21 cellular contexts compared by ENCODE assay signal in the genomic region with DNA sequence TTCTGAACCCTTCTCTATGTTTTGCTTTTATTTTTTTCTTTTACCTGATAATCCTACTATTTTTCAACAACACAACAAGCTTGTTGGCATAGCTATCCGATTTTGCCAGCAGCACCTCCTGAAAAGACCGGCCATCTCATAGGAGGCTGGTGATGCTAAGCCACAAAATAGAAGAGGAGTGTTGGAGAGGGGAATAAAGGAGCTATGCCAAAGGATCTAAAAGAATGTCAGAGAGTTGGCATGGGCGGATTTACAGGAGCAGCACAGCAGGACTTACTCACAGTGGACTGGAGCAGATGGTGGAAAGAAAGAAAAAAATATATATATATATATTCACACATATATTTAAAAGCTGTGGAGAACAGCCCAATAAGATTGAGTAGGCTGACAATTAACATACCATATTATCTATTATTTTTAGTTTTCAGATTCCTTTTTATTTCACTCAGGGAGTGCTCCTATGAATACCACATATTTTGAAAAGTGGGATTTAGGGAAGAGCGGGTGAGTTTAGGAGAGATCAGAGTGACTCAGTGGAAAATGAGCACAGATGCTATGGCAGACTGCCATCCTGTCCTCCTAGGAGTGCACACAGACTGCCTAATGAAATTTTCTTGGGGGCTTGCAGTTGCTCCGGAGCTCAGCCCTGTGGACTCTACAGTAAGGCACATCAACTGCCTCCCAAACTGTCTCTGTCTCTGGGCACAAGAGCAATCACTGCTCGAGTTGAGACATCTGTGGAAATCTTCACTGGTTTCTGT.
DNase-seq lines count a peak whose midpoint lies in the region; ATAC-seq and TF ChIP-seq lines count a peak whose summit lies in the region.
"Had no signal": no experiment of that assay in that cellular context is flagged by ENCODE, and none has a peak within 500 bp of the region (broad histone marks: within the 10 kb centered on the region; RNA-seq: fewer than 3 reads in every experiment).

No MANE protein-coding gene starts in this region.

- WGBS in neuronal stem cell (ENCODE audit: extremely low coverage in 2 of 2, insufficient read length in 2 of 2, insufficient replicate concordance in 1 of 2), 2 donors: no CpG with 5 or more reads among the region's 6 CpGs

- H2BK120ac ChIP-seq in neuronal stem cell (ENCODE audit: low read depth, low read length): no peak overlapping the region

- no peak for TF ChIP-seq CTCF in PC-3 (conservative IDR thresholded peaks at IDR 0.05; ENCODE audit: low read depth, low read length)

- H3K27me3 ChIP-seq in neuronal stem cell (ENCODE audit: control insufficient read depth in 3 of 3, insufficient read depth in 3 of 3, low read depth in 1 of 3, low read length in 3 of 3) (no peaks in the 10 kb centered on the region), PC-3 (ENCODE audit: low read length) (no peaks in the 10 kb centered on the region)
- H3K27me3 ChIP-seq: body of pancreas, colonic mucosa, sigmoid colon had no signal

- H3K4ac ChIP-seq in neuronal stem cell (ENCODE audit: low read length): no peak overlapping the region

- no peak overlapping the region for H3K4me2 ChIP-seq in neuronal stem cell (ENCODE audit: insufficient read depth, low read length, poor library complexity, severe bottlenecking)
- H3K4me2 ChIP-seq in PC-3 (ENCODE audit: low read length): no peak overlapping the region

- POLR2A ChIA-PET in PC-3 (lab: Charles Lee; ENCODE audit: unreplicated experiment): no interaction called here

- no peak overlapping the region for H3K18ac ChIP-seq in neuronal stem cell (ENCODE audit: low read length)

- no peak overlapping the region for H4K91ac ChIP-seq in neuronal stem cell (ENCODE audit: low read depth, low read length, poor library complexity)

- H3K14ac ChIP-seq in neuronal stem cell (ENCODE audit: low read length): no peak overlapping the region

- no peak overlapping the region for H3K23ac ChIP-seq in neuronal stem cell (ENCODE audit: low read depth, low read length, poor library complexity)

- H3K4me1 ChIP-seq in neuronal stem cell (ENCODE audit: control insufficient read depth in 2 of 2, insufficient read depth in 1 of 2, low read depth in 1 of 2, low read length in 2 of 2) (no peaks in the 10 kb centered on the region), PC-3 (ENCODE audit: insufficient read depth, low read length) (no peaks in the 10 kb centered on the region)
- H3K4me1 ChIP-seq: body of pancreas, colonic mucosa, parathyroid adenoma had no signal

- DNase-seq in EL (peak; percentile 57), NCI-H82 treated with DMSO at 0.1 percent for 48 hours (lab: John Stamatoyannopoulos, UW; ENCODE audit: unreplicated experiment) (peak; percentile 25), cerebellum (ENCODE audit: low spot score) (peak; percentile 26), skeletal muscle cell (ENCODE audit: low read depth) (peak; percentile 8), neuronal stem cell (ENCODE audit: low spot score) (no peak), PC-3 (no peak)
- DNase-seq: activated CD4-positive, alpha-beta T cell treated with anti-CD3 and anti-CD28 coated beads for 1 hour; activated T-cell treated with anti-CD3 and anti-CD28 coated beads, Interleukin-2, amount 50 U/mL, for 4 hours; body of pancreas; CD8-positive, alpha-beta T cell; colonic mucosa; DMS79 treated with DMSO at 0.1 percent for 48 hours; natural killer cell; NCI-H1417; NCI-H524; sigmoid colon had no signal

- H4K8ac ChIP-seq in neuronal stem cell (ENCODE audit: low read depth, low read length): no peak overlapping the region

- ATAC-seq in GM18519 (IDR thresholded peaks at IDR 0.05; ENCODE audit: low FRiP score, unreplicated experiment) (no peak), PC-3 (no peak), GM21526 (IDR thresholded peaks at IDR 0.05; ENCODE audit: low FRiP score, unreplicated experiment) (no peak)
- ATAC-seq: activated T-cell treated with anti-CD3 and anti-CD28 coated beads, Interleukin-2, amount 50 U/mL, for 4 hours; body of pancreas; CD8-positive, alpha-beta T cell; HepG2; natural killer cell; stimulated activated memory B cell treated with anti-CD40 and anti-IgM and Interleukin-4, amounts not matched to agents 10 μg/mL and 1 μg/mL and 100 μg/mL, for 72 hours had no signal

- no peak overlapping the region for H2BK5ac ChIP-seq in neuronal stem cell (ENCODE audit: low read length)

- no peak overlapping the region for H2BK12ac ChIP-seq in neuronal stem cell (ENCODE audit: low read length)

- H3K9me2 ChIP-seq in PC-3 (replicated peaks; ENCODE audit: low read length): no peaks in the 10 kb centered on the region

- H2BK15ac ChIP-seq in neuronal stem cell (ENCODE audit: low read length): no peak overlapping the region

- H3K9ac ChIP-seq in neuronal stem cell (ENCODE audit: low read depth, low read length, poor library complexity) (no peak overlapping the region), PC-3 (ENCODE audit: low read length) (no peak overlapping the region)
- H3K9ac ChIP-seq: parathyroid adenoma had no signal

- H3K9me3 ChIP-seq in neuronal stem cell (replicated peaks in 1 of 2; ENCODE audit: control insufficient read depth in 2 of 2, insufficient read depth in 1 of 2, low read depth in 1 of 2, low read length in 2 of 2) (no peaks in the 10 kb centered on the region), PC-3 (ENCODE audit: low read length) (no peaks in the 10 kb centered on the region)
- H3K9me3 ChIP-seq: body of pancreas, colonic mucosa had no signal

- no peaks in the 10 kb centered on the region for H3K79me1 ChIP-seq in neuronal stem cell (ENCODE audit: low read depth, low read length)

- H2AFZ ChIP-seq in neuronal stem cell (ENCODE audit: low read length): no peak overlapping the region
- no peak overlapping the region for H2AFZ ChIP-seq in PC-3 (ENCODE audit: low read length)
- H2AFZ ChIP-seq: parathyroid adenoma had no signal

- intact Hi-C loops in PC-3 (cut with micrococcal nuclease): no loop called here

- H3K36me3 ChIP-seq in neuronal stem cell (replicated peaks in 1 of 2; ENCODE audit: control insufficient read depth in 2 of 2, insufficient read depth in 2 of 2, low read length in 2 of 2) (no peaks in the 10 kb centered on the region), PC-3 (ENCODE audit: low read depth, low read length) (no peaks in the 10 kb centered on the region)
- H3K36me3 ChIP-seq: colonic mucosa, sigmoid colon had no signal

- no peaks in the 10 kb centered on the region for H3F3A ChIP-seq in PC-3 (ENCODE audit: low read length, unreplicated experiment)

- no TSS peak for BruUV-seq in PC-3 (replicated peaks; lab: Mats Ljungman, UMichigan)

- CTCF ChIA-PET in PC-3 (lab: Charles Lee): no interaction called here

- H3K79me2 ChIP-seq in PC-3 (ENCODE audit: low read length): no peaks in the 10 kb centered on the region
- H3K79me2 ChIP-seq: parathyroid adenoma had no signal

- H3K27ac ChIP-seq in neuronal stem cell (replicated peaks; ENCODE audit: low read length): no peak overlapping the region
- no peak overlapping the region for H3K27ac ChIP-seq in PC-3 (ENCODE audit: low read length)
- H3K27ac ChIP-seq: body of pancreas, colonic mucosa, parathyroid adenoma, sigmoid colon had no signal

- H4K20me1 ChIP-seq in PC-3 (ENCODE audit: low read length): no peaks in the 10 kb centered on the region

- H2AK5ac ChIP-seq in neuronal stem cell (ENCODE audit: low read depth, low read length): no peak overlapping the region

- H3K4me3 ChIP-seq in skeletal muscle cell (ENCODE audit: low read depth, low read length) (no peak overlapping the region), neuronal stem cell (ENCODE audit: low read length in 2 of 2) (no peak overlapping the region), PC-3 (ENCODE audit: low read length) (no peak overlapping the region)
- H3K4me3 ChIP-seq: body of pancreas, colonic mucosa, sigmoid colon had no signal

Comparison
In these comparisons a context has a peak if more than half of its experiments do, and no peak if none do; other contexts are left out.
1. DNase-seq: peak in EL (single experiment), NCI-H82 treated with DMSO at 0.1 percent for 48 hours (single experiment), cerebellum (single experiment) and skeletal muscle cell (single experiment); none in neuronal stem cell (single experiment) and PC-3 (single experiment).